ENCODE assay signal across 1 cellular context in the genomic region with DNA sequence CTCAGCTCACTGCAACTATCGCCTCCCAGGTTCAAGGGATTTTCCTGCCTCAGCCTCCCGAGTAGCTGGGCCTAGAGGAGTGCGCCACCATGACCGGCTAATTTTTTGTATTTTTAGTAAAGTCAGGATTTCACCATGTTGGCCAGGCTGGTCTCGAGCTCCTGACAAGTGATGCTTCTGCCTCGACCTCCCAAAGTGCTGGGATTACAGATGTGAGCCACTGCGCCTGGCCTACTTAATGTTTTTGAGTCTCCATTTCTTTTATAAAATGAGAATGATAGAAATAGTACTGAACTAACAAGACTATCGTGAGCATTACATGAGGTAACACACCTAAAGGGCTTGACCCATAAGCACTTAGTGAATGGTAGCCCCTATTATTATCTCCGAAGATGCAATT.
TF ChIP-seq lines count a peak whose summit lies in the region.

No MANE protein-coding gene starts in this region.

TF ChIP-seq in IMR-90, 13 proteins besides CTCF, POLR2A, EP300 and RAD21:
- TF ChIP-seq MAFK (IDR thresholded peaks at IDR 0.05; ENCODE audit: low read depth, low read length) (no peak), MXI1 (IDR thresholded peaks at IDR 0.05; ENCODE audit: borderline replicate concordance, low read depth, low read length) (no peak), RFX5 (IDR thresholded peaks at IDR 0.05; ENCODE audit: low read depth, low read length) (no peak), BHLHE40 (IDR thresholded peaks at IDR 0.05; ENCODE audit: low read depth, low read length) (no peak), CHD1 (IDR thresholded peaks at IDR 0.05; ENCODE audit: low read depth, low read length) (no peak), RCOR1 (IDR thresholded peaks at IDR 0.05; ENCODE audit: insufficient replicate concordance, low read length) (no peak), NFE2L2 (IDR thresholded peaks at IDR 0.05; ENCODE audit: low read depth, low read length) (no peak), CEBPB (IDR thresholded peaks at IDR 0.05; ENCODE audit: low read depth, low read length) (no peak), MAZ (IDR thresholded peaks at IDR 0.05; ENCODE audit: borderline replicate concordance, low read depth, low read length) (no peak), SMC3 (IDR thresholded peaks at IDR 0.05; ENCODE audit: low read depth, low read length) (no peak), USF2 (IDR thresholded peaks at IDR 0.05; ENCODE audit: low read depth, low read length) (no peak), FOS (IDR thresholded peaks at IDR 0.05; ENCODE audit: low read depth, low read length) (no peak)
- TF ChIP-seq, protein P1, sequence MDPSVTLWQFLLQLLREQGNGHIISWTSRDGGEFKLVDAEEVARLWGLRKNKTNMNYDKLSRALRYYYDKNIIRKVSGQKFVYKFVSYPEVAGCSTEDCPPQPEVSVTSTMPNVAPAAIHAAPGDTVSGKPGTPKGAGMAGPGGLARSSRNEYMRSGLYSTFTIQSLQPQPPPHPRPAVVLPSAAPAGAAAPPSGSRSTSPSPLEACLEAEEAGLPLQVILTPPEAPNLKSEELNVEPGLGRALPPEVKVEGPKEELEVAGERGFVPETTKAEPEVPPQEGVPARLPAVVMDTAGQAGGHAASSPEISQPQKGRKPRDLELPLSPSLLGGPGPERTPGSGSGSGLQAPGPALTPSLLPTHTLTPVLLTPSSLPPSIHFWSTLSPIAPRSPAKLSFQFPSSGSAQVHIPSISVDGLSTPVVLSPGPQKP (IDR thresholded peaks at IDR 0.05; ENCODE audit: borderline replicate concordance, low read depth, low read length), result no peak
